8 cellular contexts compared by ENCODE assay signal in genomic region chr1:31644560-31645273, GRCh38. TPM values are rescaled to one million over a fixed set of nuclear protein-coding genes. Genes with fewer than 3 reads are reported as not detected.
A peak's percentile ranks its signal among the peaks of the same experiment; 100 is the strongest.
DNase-seq lines count a peak whose midpoint lies in the region; ATAC-seq and TF ChIP-seq lines count a peak whose summit lies in the region.

Gene PEF1 (minus strand): TSS chr1:31644876. CDS start chr1:31644864, 12 bp downstream.

- TF ChIP-seq CTCF in OCI-LY7 (conservative IDR thresholded peaks at IDR 0.05; ENCODE audit: low read length) (no peak), endothelial cell (IDR thresholded peaks at IDR 0.05; ENCODE audit: unreplicated experiment) (no peak), mesothelial cell of epicardium (IDR thresholded peaks at IDR 0.05; ENCODE audit: unreplicated experiment) (no peak)

- peak; percentile 93 for ATAC-seq in GM21515 (IDR thresholded peaks at IDR 0.05; ENCODE audit: unreplicated experiment)

- H3K4me1 ChIP-seq in OCI-LY7 (ENCODE audit: insufficient read depth, low read length, poor library complexity, severe bottlenecking), result peaks cover 15% of the 10 kb centered on the region

- H3K4me2 ChIP-seq in OCI-LY7 (ENCODE audit: low read length), result peak within 1 kb of the TSS; percentile 93

- no peaks in the 10 kb centered on the region for H4K20me1 ChIP-seq in OCI-LY7 (ENCODE audit: insufficient read depth, low read length)

- H3K4me1 Mint-ChIP-seq in endothelial cell (ENCODE audit: unreplicated experiment) (peaks cover 25% of the 10 kb centered on the region), mesothelial cell of epicardium (peaks cover 25% of the 10 kb centered on the region)

- H3K4me3 Mint-ChIP-seq in endothelial cell (ENCODE audit: unreplicated experiment), result peak within 1 kb of the TSS; percentile 97
- peak within 1 kb of the TSS; percentile 91 for H3K4me3 Mint-ChIP-seq in mesothelial cell of epicardium

- DNase-seq in D341Med (ENCODE audit: low spot score), result peak; percentile 99
- peak; percentile 92 for DNase-seq in HuH-7.5 (ENCODE audit: low spot score)
- peak; percentile 98 for DNase-seq in OCI-LY7 (ENCODE audit: low spot score)
- peak; percentile 98 for DNase-seq in activated T-cell treated with anti-CD3 and anti-CD28 coated beads for 1 hour (ENCODE audit: low read depth)
- peak; percentile 98 for DNase-seq in endothelial cell (ENCODE audit: low spot score)
- peak; percentile 100 for DNase-seq in mesothelial cell of epicardium (ENCODE audit: low spot score in 2 of 2, unreplicated experiment in 2 of 2)
- DNase-seq in stimulated activated CD8-positive, alpha-beta memory T cell treated with anti-CD3 and anti-CD28 coated beads, Interleukin-15, amount 100 ng/mL, for 48 hours (ENCODE audit: low read depth in 2 of 2), result peak; percentile 98

- no peaks in the 10 kb centered on the region for H3K9me2 ChIP-seq in OCI-LY7 (ENCODE audit: insufficient read depth, low read length)

- peak within 1 kb of the TSS; percentile 64 for H3K27ac ChIP-seq in OCI-LY7 (ENCODE audit: low read depth, low read length, poor library complexity, severe bottlenecking)

- peaks cover 20% of the 10 kb centered on the region; the same call in 1 of the 2 replicates for H3K79me2 ChIP-seq in OCI-LY7 (ENCODE audit: insufficient read depth, low read depth, low read length)

- no peaks in the 10 kb centered on the region for H3K9me3 ChIP-seq in OCI-LY7 (ENCODE audit: low read length)

- H3K27me3 Mint-ChIP-seq in endothelial cell (ENCODE audit: unreplicated experiment), result peaks cover 13% of the 10 kb centered on the region
- H3K27me3 Mint-ChIP-seq in mesothelial cell of epicardium (ENCODE audit: low read depth), result no peaks in the 10 kb centered on the region

- peak within 1 kb of the TSS; percentile 81 for H3K4me3 ChIP-seq in OCI-LY7 (ENCODE audit: low read depth, low read length, poor library complexity, severe bottlenecking)

- no TSS peak for BruUV-seq in OCI-LY7 (replicated peaks; lab: Mats Ljungman, UMichigan)

- peaks cover 3% of the 10 kb centered on the region for H3K36me3 Mint-ChIP-seq in endothelial cell (ENCODE audit: low read depth, unreplicated experiment)
- no peaks in the 10 kb centered on the region for H3K36me3 Mint-ChIP-seq in mesothelial cell of epicardium

- H3K36me3 ChIP-seq in OCI-LY7 (ENCODE audit: insufficient read depth, low read length), result 0 out of 2 replicates have a peak, but pooled peaks cover 3% of the 10 kb centered on the region

- POLR2A ChIA-PET in OCI-LY7 (lab: Charles Lee), result interaction anchor here (0.6 to 1.2 kb wide), 4 partner anchors 19 to 1707 kb away, joined by 3 read pairs; no protein-coding TSS in a partner anchor

- CTCF ChIA-PET in OCI-LY7 (lab: Charles Lee; ENCODE audit: unreplicated experiment), result interaction anchor here (0.6 to 0.8 kb wide), 3 partner anchors 15 to 309 kb away, joined by 4 to 5 read pairs (median 4); no protein-coding TSS in a partner anchor

- intact Hi-C loops in OCI-LY7 (cut with micrococcal nuclease; ENCODE audit: unreplicated experiment), result no loop called here

- H3K27ac Mint-ChIP-seq in endothelial cell (ENCODE audit: unreplicated experiment), result peak within 1 kb of the TSS; percentile 100
- peak within 1 kb of the TSS; percentile 100 for H3K27ac Mint-ChIP-seq in mesothelial cell of epicardium

- no peaks in the 10 kb centered on the region for H3K9me3 Mint-ChIP-seq in endothelial cell (ENCODE audit: unreplicated experiment)
- H3K9me3 Mint-ChIP-seq in mesothelial cell of epicardium, result no peaks in the 10 kb centered on the region

- H2AFZ ChIP-seq in OCI-LY7 (ENCODE audit: low read length), result peak within 1 kb of the TSS; percentile 81

RNA-seq across cellular contexts. Expression of gene PEF1, which starts in this region (rescaled TPM):
- 67.7 and 89.7 TPM in 2 replicates for total RNA-seq in OCI-LY7 (2014; rRNA removed; shearing (Covaris generic))
- total RNA-seq in OCI-LY7 (2022) (54.6 and 56.1 TPM in 2 replicates), endothelial cell (ENCODE audit: unreplicated experiment) (70.9 TPM), mesothelial cell of epicardium (42.6 to 43.8 TPM (median 43.8 TPM) in 3 replicates)

Comparison
In these comparisons a context has a peak if more than half of its experiments do, and no peak if none do; other contexts are left out.
1. Peak in every context shown above with its lines: DNase-seq, ATAC-seq, H3K4me3 ChIP-seq and H3K27ac ChIP-seq.